Comparison of ENCODE assay signal across 10 cellular contexts in the genomic region with DNA sequence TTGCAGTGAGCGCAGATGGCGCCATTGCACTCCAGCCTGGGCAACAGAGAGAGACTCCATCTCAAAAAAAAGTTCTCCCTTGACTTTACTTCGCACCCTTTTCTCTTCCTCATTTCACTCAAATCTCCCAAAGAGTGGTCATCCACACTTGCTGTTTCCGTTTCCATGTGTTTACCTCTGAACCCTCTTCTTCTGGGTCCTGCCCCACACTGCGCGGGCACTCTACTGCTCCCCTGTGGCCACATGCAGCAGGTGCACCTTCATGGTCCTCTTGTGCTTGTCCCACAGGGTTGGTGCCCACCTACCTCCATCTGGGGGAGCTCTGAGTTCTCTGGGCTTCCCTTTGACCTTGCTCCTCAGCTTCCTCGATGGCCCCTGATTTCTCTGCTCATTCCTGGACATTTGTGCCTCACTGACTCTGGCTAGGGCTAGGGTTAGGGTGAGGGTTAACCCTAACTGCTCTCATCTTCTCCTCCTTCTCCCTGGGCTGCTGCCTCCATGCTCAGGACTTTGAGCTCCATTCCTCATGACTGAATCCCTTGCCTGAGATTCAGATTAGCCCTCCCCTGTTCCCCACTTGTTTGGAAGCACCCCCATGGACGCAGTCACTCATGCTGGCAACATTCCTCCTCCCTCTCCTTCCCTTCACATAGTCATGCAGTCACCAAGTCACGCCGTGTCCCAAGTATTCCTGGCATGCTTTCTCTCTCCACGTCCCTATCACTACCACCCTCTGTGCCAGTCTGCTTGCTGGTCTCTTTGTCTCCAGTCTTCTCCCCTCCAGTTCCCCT. TPM values are rescaled to one million over a fixed set of nuclear protein-coding genes. Genes with fewer than 3 reads are reported as not detected.
DNase-seq lines count a peak whose midpoint lies in the region; ATAC-seq, FAIRE-seq and TF ChIP-seq lines count a peak whose summit lies in the region.
"Had no signal": no experiment of that assay in that cellular context is flagged by ENCODE, and none has a peak within 500 bp of the region (broad histone marks: within the 10 kb centered on the region; RNA-seq: fewer than 3 reads in every experiment).

No MANE protein-coding gene starts in this region.

- H3K4me3 Mint-ChIP-seq in CD14-positive monocyte: no peak overlapping the region
- H3K4me3 Mint-ChIP-seq: immature natural killer cell had no signal

- no peaks in the 10 kb centered on the region for H3K36me3 ChIP-seq in ascending aorta

- peaks cover 0 to 6% of the 10 kb centered on the region in 2 donors for H3K9me3 ChIP-seq in ascending aorta

- H3K4me1 ChIP-seq in ascending aorta: no peaks in the 10 kb centered on the region

- no peaks in the 10 kb centered on the region for H3K27me3 ChIP-seq in ascending aorta

- H3K4me1 Mint-ChIP-seq in CD14-positive monocyte: no peaks in the 10 kb centered on the region
- H3K4me1 Mint-ChIP-seq: immature natural killer cell had no signal

- peaks cover 4% of the 10 kb centered on the region in 3 donors for H3K27me3 Mint-ChIP-seq in CD14-positive monocyte (ENCODE audit: low read depth in 3 of 3)

- TF ChIP-seq POLR2A in GM12892 (IDR thresholded peaks at IDR 0.05; ENCODE audit: low read depth, low read length): no peak

- H3K36me3 Mint-ChIP-seq in CD14-positive monocyte: no peaks in the 10 kb centered on the region
- H3K36me3 Mint-ChIP-seq: immature natural killer cell had no signal

- no peak for DNase-seq in CD14-positive monocyte (ENCODE audit: low spot score)
- no peak for DNase-seq in HFF-Myc (ENCODE audit: extremely low read depth, low read depth)
- no peak for DNase-seq in ascending aorta (ENCODE audit: low spot score in 2 of 2)
- DNase-seq in left lobe of liver (ENCODE audit: low spot score): no peak
- no peak for DNase-seq in activated CD8-positive, alpha-beta memory T cell treated with anti-CD3 and anti-CD28 coated beads, Interleukin-2, amount 50 U/mL, for 48 hours
- no peak for DNase-seq in activated effector memory CD4-positive, alpha-beta T cell treated with Interleukin-2 at 50 U/mL for 16 hours
- no peak for DNase-seq in NCI-H2171 treated with DMSO at 0.1 percent for 48 hours (lab: John Stamatoyannopoulos, UW)
- DNase-seq in GM12892 (ENCODE audit: insufficient read length): no peak
- DNase-seq: immature natural killer cell had no signal

- H3K4me3 ChIP-seq in HFF-Myc (replicated peaks; ENCODE audit: low read depth, low read length): no peak overlapping the region
- H3K4me3 ChIP-seq in ascending aorta: no peak overlapping the region

- peaks cover 15 to 30% (median 17%) of the 10 kb centered on the region in 7 donors for H3K9me3 Mint-ChIP-seq in CD14-positive monocyte

- peak; percentile 36 for ATAC-seq in left lobe of liver

- no peak overlapping the region for H3K27ac Mint-ChIP-seq in CD14-positive monocyte
- H3K27ac Mint-ChIP-seq: immature natural killer cell had no signal

- TF ChIP-seq CTCF in CD14-positive monocyte (IDR thresholded peaks at IDR 0.05) (peak; percentile 61), HFF-Myc (IDR thresholded peaks at IDR 0.05; ENCODE audit: low read depth, low read length, missing control alignments) (peak; percentile 45), ascending aorta (IDR thresholded peaks at IDR 0.05) (peak; percentile 38 to 65 (median 38))

- no peak for FAIRE-seq in GM12892 (lab: Jason Lieb, UNC)
- FAIRE-seq: TTC549 had no signal

- intact Hi-C loops in CD14-positive monocyte (cut with micrococcal nuclease): no loop called here
- intact Hi-C loops in ascending aorta (cut with DNase I): loop anchor here (1.0 to 2.0 kb wide), 2 partner anchors 27 to 77 kb away; a partner anchor contains a TSS

- no peak overlapping the region for H3K27ac ChIP-seq in ascending aorta

RNA-seq across cellular contexts. Expression of a gene that starts 26.6 kb away (rescaled TPM):
- under 1 TPM in 1 of 2 donors, not detected in 1; 0.09 TPM for polyA plus RNA-seq in CD14-positive monocyte
- total RNA-seq in ascending aorta: 0.43 TPM
- total RNA-seq in left lobe of liver: not detected
- not detected for polyA plus RNA-seq in GM12892 (2012; ENCODE audit: missing spikeins)
- polyA plus RNA-seq: immature natural killer cell had no signal
